Comparison of ENCODE assay signal across 2 cellular contexts in genomic region chr10:11902646-11903045, GRCh38.
TF ChIP-seq lines count a peak whose summit lies in the region.

No MANE protein-coding gene starts in this region.

TF ChIP-seq in GM23338, 12 proteins besides CTCF, POLR2A, EP300 and RAD21 (continued from another document):
- TF ChIP-seq REST (IDR thresholded peaks at IDR 0.05; ENCODE audit: unreplicated experiment) (no peak), JUNB (IDR thresholded peaks at IDR 0.05; ENCODE audit: unreplicated experiment) (no peak), ETS1 (IDR thresholded peaks at IDR 0.05) (no peak), EZH2 (IDR thresholded peaks at IDR 0.05; ENCODE audit: low read depth, unreplicated experiment) (no peak)

TF ChIP-seq in K562, 482 proteins besides CTCF, POLR2A, EP300 and RAD21 (continued from another document):
- no peak for TF ChIP-seq USF2 (CRISPR knock-in tag; IDR thresholded peaks at IDR 0.05)
- TF ChIP-seq NR1H2 (CRISPR knock-in tag; IDR thresholded peaks at IDR 0.05) = no peak
- no peak for TF ChIP-seq SMARCA5 (IDR thresholded peaks at IDR 0.05)
- no peak for TF ChIP-seq ZNF766 (CRISPR knock-in tag; conservative IDR thresholded peaks at IDR 0.05)
- no peak for TF ChIP-seq E2F8 (IDR thresholded peaks at IDR 0.05; ENCODE audit: low read depth, partially characterized antibody)
- no peak for TF ChIP-seq XRCC3 (IDR thresholded peaks at IDR 0.05)
